Comparison of ENCODE assay signal across 16 cellular contexts in genomic region chr7:65444899-65445823, GRCh38.
DNase-seq lines count a peak whose midpoint lies in the region; ATAC-seq, FAIRE-seq and TF ChIP-seq lines count a peak whose summit lies in the region.
"Had no signal": no experiment of that assay in that cellular context is flagged by ENCODE, and none has a peak within 500 bp of the region (broad histone marks: within the 10 kb centered on the region; RNA-seq: fewer than 3 reads in every experiment).

No MANE protein-coding gene starts in this region.

- TF ChIP-seq CTCF in bronchial epithelial cell (IDR thresholded peaks at IDR 0.05; ENCODE audit: insufficient read depth, low read length, severe bottlenecking) = no peak

- no peaks in the 10 kb centered on the region for H3K27me3 ChIP-seq in bronchial epithelial cell (ENCODE audit: control insufficient read depth, insufficient read depth, low read length)
- H3K27me3 ChIP-seq: BLaER1 had no signal

- ATAC-seq in HG03045 (IDR thresholded peaks at IDR 0.05; ENCODE audit: unreplicated experiment) = no peak

- FAIRE-seq in bronchial epithelial cell (lab: Jason Lieb, UNC) = no peak
- no peak for FAIRE-seq in GM12891 (lab: Jason Lieb, UNC)

- TF ChIP-seq POLR2A in GM12891 (IDR thresholded peaks at IDR 0.05; ENCODE audit: low read depth, low read length) = no peak

- H3K4me3 ChIP-seq in bronchial epithelial cell (ENCODE audit: low read depth, low read length) = no peak overlapping the region
- H3K4me3 ChIP-seq: BLaER1, HAP-1 had no signal

- DNase-seq in NCI-H345 (lab: John Stamatoyannopoulos, UW) (peak; percentile 43), NCI-H345 treated with DMSO at 0.1 percent for 48 hours (lab: John Stamatoyannopoulos, UW; ENCODE audit: unreplicated experiment) (no peak), DMS53 (lab: John Stamatoyannopoulos, UW) (peak; percentile 96), NCI-H2196 treated with DMSO at 0.1 percent for 48 hours (lab: John Stamatoyannopoulos, UW; ENCODE audit: unreplicated experiment) (peak; percentile 30), bronchial epithelial cell (ENCODE audit: low read depth) (peak; percentile 79), NCI-H1930 (lab: John Stamatoyannopoulos, UW) (no peak), GM12891 (ENCODE audit: insufficient read length, low spot score) (no peak)
- DNase-seq: CD8-positive, alpha-beta memory T cell; EL; NCI-H146; NCI-H524; NK-92 treated with Interleukin-12 subunit alpha and Interleukin-12 subunit beta, amount 100 ng/mL, for 24 hours; SIG-M5 had no signal

- H3K36me3 ChIP-seq in bronchial epithelial cell (ENCODE audit: control insufficient read depth, insufficient read depth, low read length) = no peaks in the 10 kb centered on the region
- H3K36me3 ChIP-seq: BLaER1, HAP-1 had no signal

TF ChIP-seq in GM12891, 5 proteins besides CTCF, POLR2A, EP300 and RAD21:
- TF ChIP-seq TAF1 (IDR thresholded peaks at IDR 0.05; ENCODE audit: low read depth, low read length) = no peak
- TF ChIP-seq POLR2AphosphoS5 (IDR thresholded peaks at IDR 0.05; ENCODE audit: low read depth, low read length) = no peak

Comparison
In these comparisons a context has a peak if more than half of its experiments do, and no peak if none do; other contexts are left out.
1. DNase-seq: peak in NCI-H345 (single experiment), DMS53 (single experiment), NCI-H2196 treated with DMSO at 0.1 percent for 48 hours (single experiment) and bronchial epithelial cell (single experiment); none in NCI-H345 treated with DMSO at 0.1 percent for 48 hours (single experiment), NCI-H1930 (0 of 2) and GM12891 (single experiment).